ENCODE assay signal across 24 cellular contexts in genomic region chr15:31096563-31096962, GRCh38. TPM values are rescaled to one million over a fixed set of nuclear protein-coding genes. Genes with fewer than 3 reads are reported as not detected.
A peak's percentile ranks its signal among the peaks of the same experiment; 100 is the strongest.
DNase-seq lines count a peak whose midpoint lies in the region; ATAC-seq, FAIRE-seq and TF ChIP-seq lines count a peak whose summit lies in the region.
"Had no signal": no experiment of that assay in that cellular context is flagged by ENCODE, and none has a peak within 500 bp of the region (broad histone marks: within the 10 kb centered on the region; RNA-seq: fewer than 3 reads in every experiment).

No MANE protein-coding gene starts in this region.

- H2BK20ac ChIP-seq in H1 (ENCODE audit: low read length) = no peak overlapping the region

- no peak overlapping the region for H3K27ac Mint-ChIP-seq in stimulated activated effector memory CD8-positive, alpha-beta T cell treated with anti-CD3 and anti-CD28 coated beads, Interleukin-12 subunit alpha, Interleukin-12 subunit beta, amount 100 ng/mL, for 72 hours
- H3K27ac Mint-ChIP-seq: B cell; CD8-positive, alpha-beta T cell had no signal

- 76% methylated on average over 5 of the region's 5 CpGs; no CpG with 5 or more reads in 1 of the 2 experiments for WGBS in H1 (ENCODE audit: extremely low coverage in 1 of 2, insufficient coverage in 1 of 2, insufficient read length in 1 of 2, insufficient replicate concordance in 2 of 2, low coverage in 1 of 2, low lambda C conversion rate in 2 of 2, missing lambda C conversion rate in 1 of 2), 2 experiments
- WGBS in neuronal stem cell (ENCODE audit: extremely low coverage in 2 of 2, insufficient read length in 2 of 2, insufficient replicate concordance in 1 of 2), 2 donors = no CpG with 5 or more reads among the region's 5 CpGs

- H2AFZ ChIP-seq in H1 (ENCODE audit: low read length) (no peak overlapping the region; the same call in 1 of the 2 replicates), neuronal stem cell (ENCODE audit: low read length) (no peak overlapping the region)
- H2AFZ ChIP-seq: GM23248 had no signal

- H2AK5ac ChIP-seq in H1 (ENCODE audit: low read depth, low read length) = no peak overlapping the region
- H2AK5ac ChIP-seq in neuronal stem cell (ENCODE audit: low read depth, low read length) = peak overlapping the region; percentile 65

- H3K4me3 ChIP-seq in H1 (ENCODE audit: extremely low read depth in 1 of 4, insufficient read depth in 2 of 4, low read depth in 3 of 4, low read length in 4 of 4) (no peak overlapping the region), neuronal stem cell (ENCODE audit: low read length in 2 of 2) (peak overlapping the region in 1 of 2 donors; percentile 14)
- H3K4me3 ChIP-seq: BLaER1, GM23248, HAP-1 had no signal

- H2BK5ac ChIP-seq in H1 (ENCODE audit: low read depth, low read length) (no peak overlapping the region), neuronal stem cell (ENCODE audit: low read length) (no peak overlapping the region)

- no peaks in the 10 kb centered on the region; the same call in 1 of the 2 replicates for H3K79me1 ChIP-seq in H1 (ENCODE audit: low read depth, low read length)
- H3K79me1 ChIP-seq in neuronal stem cell (ENCODE audit: low read depth, low read length) = no peaks in the 10 kb centered on the region

- ATAC-seq in stimulated activated effector memory CD8-positive, alpha-beta T cell treated with anti-CD3 and anti-CD28 coated beads, Interleukin-12 subunit alpha, Interleukin-12 subunit beta, amount 100 ng/mL, for 72 hours = peak; percentile 36
- ATAC-seq in HG03108 (IDR thresholded peaks at IDR 0.05; ENCODE audit: unreplicated experiment) (no peak), GM18873 (IDR thresholded peaks at IDR 0.05; ENCODE audit: low FRiP score, unreplicated experiment) (no peak)
- ATAC-seq: CD8-positive, alpha-beta T cell had no signal

- POLR2A ChIA-PET in H1 (lab: Charles Lee; ENCODE audit: partially characterized antibody) = no interaction called here

- H4K8ac ChIP-seq in H1 (ENCODE audit: extremely low read depth, insufficient read depth, low read length) (peak overlapping the region; percentile 9; the same call in 1 of the 2 replicates), neuronal stem cell (ENCODE audit: low read depth, low read length) (no peak overlapping the region)

- H3K36me3 ChIP-seq in H1 (ENCODE audit: control insufficient read depth in 2 of 4, insufficient read depth in 4 of 4, low read length in 3 of 4) (no peaks in the 10 kb centered on the region), neuronal stem cell (replicated peaks in 1 of 2; ENCODE audit: control insufficient read depth in 2 of 2, insufficient read depth in 2 of 2, low read length in 2 of 2) (no peaks in the 10 kb centered on the region)
- H3K36me3 ChIP-seq: BLaER1, HAP-1 had no signal

- H3K9me3 Mint-ChIP-seq in stimulated activated effector memory CD8-positive, alpha-beta T cell treated with anti-CD3 and anti-CD28 coated beads, Interleukin-12 subunit alpha, Interleukin-12 subunit beta, amount 100 ng/mL, for 72 hours = no peaks in the 10 kb centered on the region
- H3K9me3 Mint-ChIP-seq: CD4-positive, CD25-positive, alpha-beta regulatory T cell; CD8-positive, alpha-beta T cell had no signal

- H3K4me3 Mint-ChIP-seq in stimulated activated effector memory CD8-positive, alpha-beta T cell treated with anti-CD3 and anti-CD28 coated beads, Interleukin-12 subunit alpha, Interleukin-12 subunit beta, amount 100 ng/mL, for 72 hours = no peak overlapping the region
- H3K4me3 Mint-ChIP-seq: B cell; CD4-positive, CD25-positive, alpha-beta regulatory T cell; CD8-positive, alpha-beta T cell had no signal

- no peak overlapping the region for H2BK12ac ChIP-seq in H1 (ENCODE audit: low read depth, low read length)
- no peak overlapping the region for H2BK12ac ChIP-seq in neuronal stem cell (ENCODE audit: low read length)

- H3K14ac ChIP-seq in H1 (ENCODE audit: insufficient read length) = no peak overlapping the region
- H3K14ac ChIP-seq in neuronal stem cell (ENCODE audit: low read length) = peak overlapping the region; percentile 39

- H3K18ac ChIP-seq in H1 (ENCODE audit: extremely low read depth, low read length) (no peak overlapping the region; the same call in 1 of the 2 replicates), neuronal stem cell (ENCODE audit: low read length) (peak overlapping the region; percentile 44)

- H2BK15ac ChIP-seq in H1 (ENCODE audit: low read length) (no peak overlapping the region; the same call in 1 of the 2 replicates), neuronal stem cell (ENCODE audit: low read length) (no peak overlapping the region)

- no peak overlapping the region for H3K9ac ChIP-seq in H1 (replicated peaks in 1 of 4; ENCODE audit: extremely low read depth in 1 of 4, low read depth in 3 of 4, low read length in 3 of 4)
- no peak overlapping the region for H3K9ac ChIP-seq in neuronal stem cell (ENCODE audit: low read depth, low read length, poor library complexity)
- H3K9ac ChIP-seq: BLaER1, GM23248 had no signal

- no peak for TF ChIP-seq POLR2A in H1 (IDR thresholded peaks at IDR 0.05; ENCODE audit: control extremely low read depth in 1 of 2, low read depth in 2 of 2, low read length in 2 of 2)

- H4K5ac ChIP-seq in H1 (ENCODE audit: insufficient read length, low read depth, low read length) = no peak overlapping the region

- TF ChIP-seq CTCF in GM20000 (IDR thresholded peaks at IDR 0.05; ENCODE audit: extremely low read depth, missing control alignments) (no peak), H1 (IDR thresholded peaks at IDR 0.05; ENCODE audit: control extremely low read depth in 1 of 3, insufficient read depth in 1 of 3, low read depth in 1 of 3, low read length in 3 of 3) (no peak)

- no peaks in the 10 kb centered on the region for H3K4me1 Mint-ChIP-seq in stimulated activated effector memory CD8-positive, alpha-beta T cell treated with anti-CD3 and anti-CD28 coated beads, Interleukin-12 subunit alpha, Interleukin-12 subunit beta, amount 100 ng/mL, for 72 hours
- H3K4me1 Mint-ChIP-seq: CD4-positive, CD25-positive, alpha-beta regulatory T cell had no signal

- H3K36me3 Mint-ChIP-seq in stimulated activated effector memory CD8-positive, alpha-beta T cell treated with anti-CD3 and anti-CD28 coated beads, Interleukin-12 subunit alpha, Interleukin-12 subunit beta, amount 100 ng/mL, for 72 hours = no peaks in the 10 kb centered on the region
- H3K36me3 Mint-ChIP-seq: CD4-positive, CD25-positive, alpha-beta regulatory T cell; CD8-positive, alpha-beta T cell had no signal

- no peak overlapping the region for H3K27ac ChIP-seq in H1 (ENCODE audit: low read depth, low read length)
- no peak overlapping the region for H3K27ac ChIP-seq in neuronal stem cell (replicated peaks; ENCODE audit: low read length)
- H3K27ac ChIP-seq: 22Rv1, BLaER1, C4-2B, GM23248 had no signal

- H3K27me3 ChIP-seq in H1 (replicated peaks in 1 of 4; ENCODE audit: control insufficient read depth in 3 of 4, extremely low read depth in 1 of 4, insufficient read depth in 3 of 4, low read length in 3 of 4) = no peaks in the 10 kb centered on the region
- H3K27me3 ChIP-seq in neuronal stem cell (ENCODE audit: control insufficient read depth in 3 of 3, insufficient read depth in 3 of 3, low read depth in 1 of 3, low read length in 3 of 3) = peaks cover 0 to 6% (median 0%) of the 10 kb centered on the region in 3 experiments
- H3K27me3 ChIP-seq: BLaER1 had no signal

- no peak for FAIRE-seq in H1 (lab: Jason Lieb, UNC)
- FAIRE-seq: A204.1, G401.6, GM12892, GM19239, H54 had no signal

- no peak overlapping the region for H3K23ac ChIP-seq in H1 (ENCODE audit: insufficient read length)
- no peak overlapping the region for H3K23ac ChIP-seq in neuronal stem cell (ENCODE audit: low read depth, low read length, poor library complexity)

- H4K20me1 ChIP-seq in H1 (replicated peaks in 1 of 2; ENCODE audit: control insufficient read depth in 1 of 2, insufficient read depth in 2 of 2, low read length in 2 of 2) = no peaks in the 10 kb centered on the region
- H4K20me1 ChIP-seq: BLaER1 had no signal

- no peak overlapping the region for H3K4me2 ChIP-seq in H1 (ENCODE audit: insufficient read depth in 1 of 2, low read depth in 2 of 2, low read length in 2 of 2)
- no peak overlapping the region for H3K4me2 ChIP-seq in neuronal stem cell (ENCODE audit: insufficient read depth, low read length, poor library complexity, severe bottlenecking)
- H3K4me2 ChIP-seq: BLaER1 had no signal

- H2BK120ac ChIP-seq in H1 (replicated peaks; ENCODE audit: low read depth, low read length) (no peak overlapping the region), neuronal stem cell (ENCODE audit: low read depth, low read length) (no peak overlapping the region)

- TF ChIP-seq RAD21 in H1 (IDR thresholded peaks at IDR 0.05 in 1 of 2, conservative IDR thresholded peaks at IDR 0.05 in 1 of 2; ENCODE audit: low read depth in 2 of 2, low read length in 2 of 2) = no peak

- H3K23me2 ChIP-seq in H1 (ENCODE audit: low read depth, low read length) = no peaks in the 10 kb centered on the region

- TF ChIP-seq EP300 in H1 (IDR thresholded peaks at IDR 0.05; ENCODE audit: borderline replicate concordance in 1 of 2, low read depth in 2 of 2, low read length in 2 of 2) = no peak

- H3K4me1 ChIP-seq in H1 (replicated peaks in 1 of 4; ENCODE audit: control insufficient read depth in 3 of 4, insufficient read depth in 4 of 4, low read length in 3 of 4) (peaks cover 0 to 8% (median 3%) of the 10 kb centered on the region in 4 experiments; a peak in 3 of 7 replicates), neuronal stem cell (ENCODE audit: control insufficient read depth in 2 of 2, insufficient read depth in 1 of 2, low read depth in 1 of 2, low read length in 2 of 2) (peaks cover 0 to 8% of the 10 kb centered on the region in 2 donors)
- H3K4me1 ChIP-seq: BLaER1, HAP-1 had no signal

- H3K56ac ChIP-seq in H1 (replicated peaks; ENCODE audit: insufficient read length, low read depth, low read length) = no peak overlapping the region

- H3K79me2 ChIP-seq in H1 (ENCODE audit: control insufficient read depth in 1 of 2, insufficient read depth in 2 of 2, low read length in 2 of 2) = no peaks in the 10 kb centered on the region

- CTCF ChIA-PET in H1 (lab: Charles Lee; ENCODE audit: partially characterized antibody) = interaction anchor here (1.7 kb wide), 1 partner anchor 179 kb away, joined by 3 read pairs; no protein-coding TSS in a partner anchor

- DNase-seq in GM20000 (ENCODE audit: low spot score) (peak; percentile 8), H1 (ENCODE audit: low read depth in 1 of 2, low spot score in 2 of 2) (no peak), neuronal stem cell (ENCODE audit: low spot score) (no peak), NCI-H510A (lab: John Stamatoyannopoulos, UW) (no peak)
- DNase-seq in stimulated activated effector memory CD8-positive, alpha-beta T cell treated with anti-CD3 and anti-CD28 coated beads, Interleukin-12 subunit alpha, Interleukin-12 subunit beta, amount 100 ng/mL, for 72 hours (ENCODE audit: low spot score in 2 of 2) = peak in 1 of 2 donors; percentile 37
- DNase-seq: Caco-2; CD4-positive, CD25-positive, alpha-beta regulatory T cell; CD8-positive, alpha-beta T cell; DMS153; DND-41; GM23248 had no signal

- H3K4ac ChIP-seq in H1 (replicated peaks; ENCODE audit: insufficient read length, low read depth, low read length) = no peak overlapping the region
- H3K4ac ChIP-seq in neuronal stem cell (ENCODE audit: low read length) = no peak overlapping the region

- no peaks in the 10 kb centered on the region for H3K9me3 ChIP-seq in H1 (ENCODE audit: insufficient read depth in 2 of 2, low read depth in 1 of 2, low read length in 1 of 2)
- H3K9me3 ChIP-seq in neuronal stem cell (replicated peaks in 1 of 2; ENCODE audit: control insufficient read depth in 2 of 2, insufficient read depth in 1 of 2, low read depth in 1 of 2, low read length in 2 of 2) = no peaks in the 10 kb centered on the region
- H3K9me3 ChIP-seq: BLaER1, HAP-1 had no signal

- H4K91ac ChIP-seq in H1 (replicated peaks; ENCODE audit: insufficient read length, low read length) = no peak overlapping the region
- no peak overlapping the region for H4K91ac ChIP-seq in neuronal stem cell (ENCODE audit: low read depth, low read length, poor library complexity)

RNA-seq across cellular contexts. Expression of gene TRPM1, which starts 5.0 kb away (rescaled TPM):
- not detected in 2 replicates for total RNA-seq in H1 (2021; fragmentation: NEBNext Ultra II Directional; extraction: Animal tissue kit (Norgen Biotek cat#: 25700))
- polyA plus RNA-seq in H1 (2011; rRNA removed) = 0.05 and 0.16 TPM in 2 replicates
- 0.08 TPM for polyA plus RNA-seq in H1 (2011; cell fraction: cytosol; rRNA removed)
- polyA plus RNA-seq in H1 (2011; cell fraction: nucleus; rRNA removed) = 0.21 TPM
- 0.07 to 0.17 TPM in 2 of 4 replicates, not detected in the others for polyA plus RNA-seq in H1 (2012, experiment 1 of 2)
- not detected for polyA plus RNA-seq in H1 (2012, experiment 2 of 2)
- 0.24 TPM for polyA plus RNA-seq in H1 (2013, experiment 1 of 2)
- polyA plus RNA-seq in H1 (2013, experiment 2 of 2) = 0.33 TPM
- polyA minus RNA-seq in H1 (2011; rRNA and poly(A)+ RNA removed) = 0.12 and 0.25 TPM in 2 replicates
- not detected for polyA minus RNA-seq in H1 (2011; cell fraction: cytosol; rRNA and poly(A)+ RNA removed)
- polyA minus RNA-seq in H1 (2011; cell fraction: nucleus; rRNA and poly(A)+ RNA removed) = not detected
- polyA plus RNA-seq in neuronal stem cell (2013, experiment 1 of 2) = not detected
- not detected for polyA plus RNA-seq in neuronal stem cell (2013, experiment 2 of 2)
- total RNA-seq: B cell; Caco-2; CD4-positive, CD25-positive, alpha-beta regulatory T cell; CD8-positive, alpha-beta T cell; GM23248 had no signal
- polyA plus RNA-seq: AG04450; CD4-positive, CD25-positive, alpha-beta regulatory T cell; GM23248 had no signal
